Comparison of ENCODE assay signal across 8 cellular contexts in genomic region chr5:93578813-93579560, GRCh38. TPM values are rescaled to one million over a fixed set of nuclear protein-coding genes. Genes with fewer than 3 reads are reported as not detected.
DNase-seq lines count a peak whose midpoint lies in the region; ATAC-seq and TF ChIP-seq lines count a peak whose summit lies in the region.

No MANE protein-coding gene starts in this region.

- POLR2A ChIA-PET in naive thymus-derived CD8-positive, alpha-beta T cell (lab: Charles Lee), result no interaction called here

- no peak overlapping the region for H3K4me3 Mint-ChIP-seq in endodermal cell
- peak overlapping the region in 7 of 10 donors; percentile 12 to 81 (median 55) for H3K4me3 Mint-ChIP-seq in naive thymus-derived CD8-positive, alpha-beta T cell

- no peaks in the 10 kb centered on the region for H3K36me3 Mint-ChIP-seq in endodermal cell (ENCODE audit: low read depth)
- H3K36me3 Mint-ChIP-seq in naive thymus-derived CD8-positive, alpha-beta T cell, result peaks cover 0 to 6% (median 0%) of the 10 kb centered on the region in 3 donors

- peaks cover 16% of the 10 kb centered on the region for H3K4me1 Mint-ChIP-seq in endodermal cell
- H3K4me1 Mint-ChIP-seq in naive thymus-derived CD8-positive, alpha-beta T cell, result peaks cover 11 to 28% (median 26%) of the 10 kb centered on the region in 4 donors

- WGBS in HUES64, result 1% methylated on average over 35 of the region's 35 CpGs
- 3 to 14% methylated on average over 10 to 35 of the region's 35 CpGs for WGBS in endodermal cell (ENCODE audit: insufficient coverage in 1 of 2, insufficient read length in 1 of 2), 2 experiments

- H3K36me3 ChIP-seq in HUES64 (ENCODE audit: insufficient read depth, low read length), result no peaks in the 10 kb centered on the region
- H3K36me3 ChIP-seq in endodermal cell (ENCODE audit: control insufficient read depth, insufficient read depth, low read length), result no peaks in the 10 kb centered on the region

- DNase-seq in AG08396 (ENCODE audit: low spot score), result peak; percentile 69
- DNase-seq in endodermal cell, result no peak
- no peak for DNase-seq in naive thymus-derived CD8-positive, alpha-beta T cell
- DNase-seq in germinal center (ENCODE audit: low spot score), result no peak
- no peak for DNase-seq in NK-92 (lab: John Stamatoyannopoulos, UW; ENCODE audit: unreplicated experiment)
- no peak for DNase-seq in NCI-H1417 treated with DMSO at 0.1 percent for 48 hours (lab: John Stamatoyannopoulos, UW)

- H3K9me3 ChIP-seq in HUES64 (ENCODE audit: insufficient read depth, low read depth, low read length) (no peaks in the 10 kb centered on the region), endodermal cell (ENCODE audit: control insufficient read depth, low read length) (no peaks in the 10 kb centered on the region)

- no peaks in the 10 kb centered on the region for H3K9me3 Mint-ChIP-seq in endodermal cell
- peaks cover 0 to 4% (median 0%) of the 10 kb centered on the region in 9 donors for H3K9me3 Mint-ChIP-seq in naive thymus-derived CD8-positive, alpha-beta T cell

- H3K27me3 Mint-ChIP-seq in endodermal cell (ENCODE audit: insufficient read depth), result peaks cover 75% of the 10 kb centered on the region
- peaks cover 50 to 66% (median 52%) of the 10 kb centered on the region in 5 donors for H3K27me3 Mint-ChIP-seq in naive thymus-derived CD8-positive, alpha-beta T cell

- H3K27me3 ChIP-seq in HUES64 (ENCODE audit: insufficient read depth, low read length) (peaks cover 98% of the 10 kb centered on the region), endodermal cell (ENCODE audit: control insufficient read depth, insufficient read depth, low read length, poor library complexity, severe bottlenecking) (peaks cover 97% of the 10 kb centered on the region)

- no peak for ATAC-seq in naive thymus-derived CD8-positive, alpha-beta T cell
- no peak for ATAC-seq in GM21381 (IDR thresholded peaks at IDR 0.05; ENCODE audit: unreplicated experiment)

- H3K4me3 ChIP-seq in HUES64 (ENCODE audit: low read length) (peak overlapping the region; percentile 27; the same call in 1 of the 2 replicates), endodermal cell (ENCODE audit: low read length) (peak overlapping the region; percentile 61)

- H3K4me1 ChIP-seq in HUES64 (ENCODE audit: insufficient read depth, low read length) (peaks cover 42% of the 10 kb centered on the region), endodermal cell (ENCODE audit: control insufficient read depth, insufficient read depth, low read length) (no peaks in the 10 kb centered on the region)

- H3K27ac ChIP-seq in HUES64 (ENCODE audit: low read depth, low read length) (no peak overlapping the region), endodermal cell (ENCODE audit: low read depth, low read length) (peak overlapping the region; percentile 59)

- TF ChIP-seq CTCF in endodermal cell (conservative IDR thresholded peaks at IDR 0.05), result peak; percentile 15

- H3K27ac Mint-ChIP-seq in endodermal cell, result no peak overlapping the region
- H3K27ac Mint-ChIP-seq in naive thymus-derived CD8-positive, alpha-beta T cell, result no peak overlapping the region

- H3K9ac ChIP-seq in HUES64 (ENCODE audit: low read depth, low read length) (no peak overlapping the region), endodermal cell (ENCODE audit: extremely low read depth, low read length, poor library complexity, severe bottlenecking) (no peak overlapping the region)

RNA-seq across cellular contexts. Expression of gene NR2F1-AS1, which starts 2.0 kb away (rescaled TPM):
- polyA plus RNA-seq in HUES64 (2013, experiment 1 of 2), result 3.7 TPM
- 8.7 TPM for polyA plus RNA-seq in HUES64 (2013, experiment 2 of 2)
- 1 to 10 TPM; 1.4 to 3.3 TPM for total RNA-seq in endodermal cell
- 37.1 TPM for polyA plus RNA-seq in endodermal cell (2013, experiment 1 of 2)
- 26.7 TPM for polyA plus RNA-seq in endodermal cell (2013, experiment 2 of 2)
- total RNA-seq in naive thymus-derived CD8-positive, alpha-beta T cell, result not detected
- not detected for polyA plus RNA-seq in naive thymus-derived CD8-positive, alpha-beta T cell

RNA-seq across cellular contexts. Expression of gene NR2F1, which starts 4.0 kb away (rescaled TPM):
- 24.5 TPM for polyA plus RNA-seq in HUES64 (2013, experiment 1 of 2)
- 47.7 TPM for polyA plus RNA-seq in HUES64 (2013, experiment 2 of 2)
- under 1 TPM in 1 of 2 donors, not detected in 1; 0.22 TPM for total RNA-seq in endodermal cell
- 304 TPM for polyA plus RNA-seq in endodermal cell (2013, experiment 1 of 2)
- polyA plus RNA-seq in endodermal cell (2013, experiment 2 of 2), result 263 TPM
- total RNA-seq in naive thymus-derived CD8-positive, alpha-beta T cell, result not detected
- not detected for polyA plus RNA-seq in naive thymus-derived CD8-positive, alpha-beta T cell
